In genomic region chr9:76987594-76988200, GRCh38 we compare ENCODE assay signal across 9 cellular contexts. TPM values are rescaled to one million over a fixed set of nuclear protein-coding genes. Genes with fewer than 3 reads are reported as not detected.
DNase-seq lines count a peak whose midpoint lies in the region; ATAC-seq and TF ChIP-seq lines count a peak whose summit lies in the region.
"Had no signal": no experiment of that assay in that cellular context is flagged by ENCODE, and none has a peak within 500 bp of the region (broad histone marks: within the 10 kb centered on the region; RNA-seq: fewer than 3 reads in every experiment).

No MANE protein-coding gene starts in this region.

- no peaks in the 10 kb centered on the region for H3K36me3 ChIP-seq in NT2/D1 (ENCODE audit: insufficient read depth, insufficient read length, low read length)
- H3K36me3 ChIP-seq in endodermal cell (ENCODE audit: control insufficient read depth, insufficient read depth, low read length): no peaks in the 10 kb centered on the region

- H3K4me1 ChIP-seq in NT2/D1 (ENCODE audit: insufficient read depth, insufficient read length) (no peaks in the 10 kb centered on the region), endodermal cell (ENCODE audit: control insufficient read depth, insufficient read depth, low read length) (no peaks in the 10 kb centered on the region)

- TF ChIP-seq CTCF in endodermal cell (conservative IDR thresholded peaks at IDR 0.05) (peak; percentile 86), nephron progenitor cell (IDR thresholded peaks at IDR 0.05) (peak; percentile 39)

- no peak overlapping the region for H3K9ac ChIP-seq in NT2/D1 (ENCODE audit: insufficient read length, low read depth)
- H3K9ac ChIP-seq in endodermal cell (ENCODE audit: extremely low read depth, low read length, poor library complexity, severe bottlenecking): no peak overlapping the region

- 63 to 72% methylated on average over 3 of the region's 3 CpGs for WGBS in endodermal cell (ENCODE audit: insufficient coverage in 1 of 2, insufficient read length in 1 of 2), 2 experiments

- H3K27ac Mint-ChIP-seq in endodermal cell (no peak overlapping the region), nephron progenitor cell (no peak overlapping the region)
- no peak overlapping the region for H3K27ac Mint-ChIP-seq in activated T-helper 17 cell treated with anti-CD3 and anti-CD28 coated beads, Interleukin-2, amount 50 U/mL, for 72 hours
- H3K27ac Mint-ChIP-seq in activated T-helper 2 cell treated with anti-CD3 and anti-CD28 coated beads, Interferon-gamma antibody, Interleukin-2, Interleukin-4, amounts not matched to agents 10 μg/mL and 5 μg/mL and 100 μg/mL, durations not matched to agents 14 hours and 24 hours and 36 hours: no peak overlapping the region

- peaks cover 2% of the 10 kb centered on the region for H3K4me1 Mint-ChIP-seq in endodermal cell
- peaks cover 7% of the 10 kb centered on the region for H3K4me1 Mint-ChIP-seq in nephron progenitor cell
- H3K4me1 Mint-ChIP-seq in activated T-helper 17 cell treated with anti-CD3 and anti-CD28 coated beads, Interleukin-2, amount 50 U/mL, for 72 hours: no peaks in the 10 kb centered on the region
- no peaks in the 10 kb centered on the region for H3K4me1 Mint-ChIP-seq in activated T-helper 2 cell treated with anti-CD3 and anti-CD28 coated beads, Interferon-gamma antibody, Interleukin-2, Interleukin-4, amounts not matched to agents 10 μg/mL and 5 μg/mL and 100 μg/mL, durations not matched to agents 14 hours and 24 hours and 36 hours (ENCODE audit: low read depth)

- H3K4me3 ChIP-seq in NT2/D1 (ENCODE audit: insufficient read length, low read depth) (no peak overlapping the region), endodermal cell (ENCODE audit: low read length) (no peak overlapping the region)
- H3K4me3 ChIP-seq: skin epidermis had no signal

- peak; percentile 61 for ATAC-seq in HG03378 (IDR thresholded peaks at IDR 0.05; ENCODE audit: unreplicated experiment)
- ATAC-seq in activated T-helper 17 cell treated with anti-CD3 and anti-CD28 coated beads, Interleukin-2, amount 50 U/mL, for 72 hours (replicated peaks): no peak

- H3K36me3 Mint-ChIP-seq in endodermal cell (ENCODE audit: low read depth): no peaks in the 10 kb centered on the region
- no peaks in the 10 kb centered on the region for H3K36me3 Mint-ChIP-seq in nephron progenitor cell (ENCODE audit: low read depth)
- H3K36me3 Mint-ChIP-seq in activated T-helper 17 cell treated with anti-CD3 and anti-CD28 coated beads, Interleukin-2, amount 50 U/mL, for 72 hours (ENCODE audit: low read depth): no peaks in the 10 kb centered on the region
- H3K36me3 Mint-ChIP-seq in activated T-helper 2 cell treated with anti-CD3 and anti-CD28 coated beads, Interferon-gamma antibody, Interleukin-2, Interleukin-4, amounts not matched to agents 10 μg/mL and 5 μg/mL and 100 μg/mL, durations not matched to agents 14 hours and 24 hours and 36 hours (ENCODE audit: low read depth): no peaks in the 10 kb centered on the region

- H3K27ac ChIP-seq in endodermal cell (ENCODE audit: low read depth, low read length): no peak overlapping the region
- H3K27ac ChIP-seq: skin epidermis had no signal

- H3K27me3 ChIP-seq in NT2/D1 (ENCODE audit: insufficient read depth, insufficient read length): no peaks in the 10 kb centered on the region
- no peaks in the 10 kb centered on the region for H3K27me3 ChIP-seq in endodermal cell (ENCODE audit: control insufficient read depth, insufficient read depth, low read length, poor library complexity, severe bottlenecking)

- DNase-seq in EL (peak; percentile 67), NT2/D1 (ENCODE audit: low read depth, low spot score) (peak; percentile 61), endodermal cell (peak; percentile 81), nephron progenitor cell (peak; percentile 18)
- no peak for DNase-seq in activated T-helper 2 cell treated with anti-CD3 and anti-CD28 coated beads, Interferon-gamma antibody, Interleukin-2, Interleukin-4, amounts not matched to agents 10 μg/mL and 5 μg/mL and 100 μg/mL, durations not matched to agents 14 hours and 24 hours and 36 hours (ENCODE audit: low spot score)
- no peak for DNase-seq in stimulated activated CD4-positive, alpha-beta T cell treated with anti-CD3 and anti-CD28 coated beads, Interleukin-12 subunit alpha, Interleukin-12 subunit beta, amount 100 ng/mL, for 4 hours

- H3K27me3 Mint-ChIP-seq in endodermal cell (ENCODE audit: insufficient read depth): peaks cover 2% of the 10 kb centered on the region
- peaks cover 8% of the 10 kb centered on the region for H3K27me3 Mint-ChIP-seq in nephron progenitor cell (ENCODE audit: low read depth, poor library complexity)
- H3K27me3 Mint-ChIP-seq in activated T-helper 17 cell treated with anti-CD3 and anti-CD28 coated beads, Interleukin-2, amount 50 U/mL, for 72 hours: peaks cover 17% of the 10 kb centered on the region
- no peaks in the 10 kb centered on the region for H3K27me3 Mint-ChIP-seq in activated T-helper 2 cell treated with anti-CD3 and anti-CD28 coated beads, Interferon-gamma antibody, Interleukin-2, Interleukin-4, amounts not matched to agents 10 μg/mL and 5 μg/mL and 100 μg/mL, durations not matched to agents 14 hours and 24 hours and 36 hours (ENCODE audit: low read depth)

- H3K4me3 Mint-ChIP-seq in endodermal cell: no peak overlapping the region
- H3K4me3 Mint-ChIP-seq in nephron progenitor cell: no peak overlapping the region
- no peak overlapping the region for H3K4me3 Mint-ChIP-seq in activated T-helper 17 cell treated with anti-CD3 and anti-CD28 coated beads, Interleukin-2, amount 50 U/mL, for 72 hours
- no peak overlapping the region for H3K4me3 Mint-ChIP-seq in activated T-helper 2 cell treated with anti-CD3 and anti-CD28 coated beads, Interferon-gamma antibody, Interleukin-2, Interleukin-4, amounts not matched to agents 10 μg/mL and 5 μg/mL and 100 μg/mL, durations not matched to agents 14 hours and 24 hours and 36 hours (ENCODE audit: low read depth)

- no peaks in the 10 kb centered on the region for H3K9me3 Mint-ChIP-seq in endodermal cell
- no peaks in the 10 kb centered on the region for H3K9me3 Mint-ChIP-seq in nephron progenitor cell
- no peaks in the 10 kb centered on the region for H3K9me3 Mint-ChIP-seq in activated T-helper 17 cell treated with anti-CD3 and anti-CD28 coated beads, Interleukin-2, amount 50 U/mL, for 72 hours
- H3K9me3 Mint-ChIP-seq in activated T-helper 2 cell treated with anti-CD3 and anti-CD28 coated beads, Interferon-gamma antibody, Interleukin-2, Interleukin-4, amounts not matched to agents 10 μg/mL and 5 μg/mL and 100 μg/mL, durations not matched to agents 14 hours and 24 hours and 36 hours: no peaks in the 10 kb centered on the region

- intact Hi-C loops in activated T-helper 2 cell treated with anti-CD3 and anti-CD28 coated beads, Interferon-gamma antibody, Interleukin-2, Interleukin-4, amounts not matched to agents 10 μg/mL and 5 μg/mL and 100 μg/mL, durations not matched to agents 14 hours and 24 hours and 36 hours (cut with micrococcal nuclease): no loop called here

- H3K9me3 ChIP-seq in NT2/D1 (ENCODE audit: insufficient read depth, low read length) (no peaks in the 10 kb centered on the region), endodermal cell (ENCODE audit: control insufficient read depth, low read length) (no peaks in the 10 kb centered on the region)

RNA-seq across cellular contexts. Expression of gene FOXB2, which starts 31.8 kb away (rescaled TPM):
- total RNA-seq in endodermal cell: not detected
- polyA plus RNA-seq in endodermal cell (2013, experiment 1 of 2): not detected
- polyA plus RNA-seq in endodermal cell (2013, experiment 2 of 2): not detected
- total RNA-seq in activated T-helper 17 cell treated with anti-CD3 and anti-CD28 coated beads, Interleukin-2, amount 50 U/mL, for 72 hours: not detected
- total RNA-seq in activated T-helper 2 cell treated with anti-CD3 and anti-CD28 coated beads, Interferon-gamma antibody, Interleukin-2, Interleukin-4, amounts not matched to agents 10 μg/mL and 5 μg/mL and 100 μg/mL, durations not matched to agents 14 hours and 24 hours and 36 hours: not detected in 2 replicates

Comparison
In these comparisons a context has a peak if more than half of its experiments do, and no peak if none do; other contexts are left out.
1. DNase-seq: peak in EL (single experiment), NT2/D1 (single experiment), endodermal cell (single experiment) and nephron progenitor cell (single experiment); none in activated T-helper 2 cell treated with anti-CD3 and anti-CD28 coated beads, Interferon-gamma antibody, Interleukin-2, Interleukin-4, amounts not matched to agents 10 μg/mL and 5 μg/mL and 100 μg/mL, durations not matched to agents 14 hours and 24 hours and 36 hours (single experiment) and stimulated activated CD4-positive, alpha-beta T cell treated with anti-CD3 and anti-CD28 coated beads, Interleukin-12 subunit alpha, Interleukin-12 subunit beta, amount 100 ng/mL, for 4 hours (single experiment).